Comparison of ENCODE assay signal across 15 cellular contexts in genomic region chr15:96381463-96381862, GRCh38. TPM values are rescaled to one million over a fixed set of nuclear protein-coding genes. Genes with fewer than 3 reads are reported as not detected.
DNase-seq lines count a peak whose midpoint lies in the region; ATAC-seq and TF ChIP-seq lines count a peak whose summit lies in the region.
"Had no signal": no experiment of that assay in that cellular context is flagged by ENCODE, and none has a peak within 500 bp of the region (broad histone marks: within the 10 kb centered on the region; RNA-seq: fewer than 3 reads in every experiment).

No MANE protein-coding gene starts in this region.

- H2AFZ ChIP-seq in osteoblast (ENCODE audit: low read length) = peak overlapping the region; percentile 51

- in situ Hi-C loops in astrocyte of the cerebellum (cut with HindIII; ENCODE audit: low sequenced_read_pairs) = no loop called here

- H3K36me3 Mint-ChIP-seq in effector memory CD8-positive, alpha-beta T cell (ENCODE audit: insufficient read depth) = peaks cover 3% of the 10 kb centered on the region
- H3K36me3 Mint-ChIP-seq: IgD-negative memory B cell had no signal

- H3K36me3 ChIP-seq in A673 (ENCODE audit: insufficient read depth, low read length, poor library complexity, severe bottlenecking) = no peaks in the 10 kb centered on the region
- no peaks in the 10 kb centered on the region for H3K36me3 ChIP-seq in osteoblast (ENCODE audit: insufficient read depth, low read length)
- H3K36me3 ChIP-seq: BLaER1 treated with 17β-estradiol and CSF1 and Interleukin-3, amounts not matched to agents 10 nM and 100 nM had no signal

- H3K27me3 ChIP-seq in A673 (replicated peaks; ENCODE audit: insufficient read depth, low read depth, low read length, poor library complexity) (no peaks in the 10 kb centered on the region), osteoblast (ENCODE audit: insufficient read depth, low read length) (no peaks in the 10 kb centered on the region)
- H3K27me3 ChIP-seq: BLaER1 treated with 17β-estradiol and CSF1 and Interleukin-3, amounts not matched to agents 10 nM and 100 nM had no signal

- no peak for ATAC-seq in HG02885 (IDR thresholded peaks at IDR 0.05; ENCODE audit: poor library complexity, unreplicated experiment)
- ATAC-seq in effector memory CD8-positive, alpha-beta T cell (replicated peaks) = no peak

- H3K4me2 ChIP-seq in osteoblast (ENCODE audit: insufficient read depth, low read length) = no peak overlapping the region
- H3K4me2 ChIP-seq: BLaER1 treated with 17β-estradiol and CSF1 and Interleukin-3, amounts not matched to agents 10 nM and 100 nM had no signal

- no peaks in the 10 kb centered on the region for H4K20me1 ChIP-seq in osteoblast (ENCODE audit: insufficient read depth, low read length)
- H4K20me1 ChIP-seq: BLaER1 treated with 17β-estradiol and CSF1 and Interleukin-3, amounts not matched to agents 10 nM and 100 nM had no signal

- no peak overlapping the region for H3K4me3 ChIP-seq in A673 (ENCODE audit: low read depth, low read length, poor library complexity, severe bottlenecking)
- H3K4me3 ChIP-seq in astrocyte of the cerebellum (ENCODE audit: low read depth, low read length) = no peak overlapping the region
- no peak overlapping the region for H3K4me3 ChIP-seq in osteoblast (ENCODE audit: insufficient read depth, low read length)
- H3K4me3 ChIP-seq: BLaER1 treated with 17β-estradiol and CSF1 and Interleukin-3, amounts not matched to agents 10 nM and 100 nM had no signal

- H3K27ac ChIP-seq in A673 (ENCODE audit: low read depth, low read length, poor library complexity, severe bottlenecking) (no peak overlapping the region), osteoblast (ENCODE audit: low read depth, low read length) (no peak overlapping the region)
- H3K27ac ChIP-seq: BLaER1 treated with 17β-estradiol and CSF1 and Interleukin-3, amounts not matched to agents 10 nM and 100 nM had no signal

- DNase-seq in A673 (ENCODE audit: low spot score) = peak; percentile 79
- DNase-seq in astrocyte of the cerebellum (ENCODE audit: low read depth) = peak; percentile 34
- DNase-seq in kidney glomerular epithelial cell (lab: John Stamatoyannopoulos, UW) = peak; percentile 10
- DNase-seq in osteoblast (ENCODE audit: insufficient read length, low spot score, missing footprints) = no peak
- no peak for DNase-seq in cortex of kidney (lab: John Stamatoyannopoulos, UW)
- DNase-seq in T-helper 2 cell = no peak
- DNase-seq in effector memory CD8-positive, alpha-beta T cell = no peak
- DNase-seq: DMS53, NCI-H1417, NCI-H187 treated with DMSO at 0.1 percent for 48 hours, NCI-H69, RPMI8226 had no signal

- H3K9me3 ChIP-seq in A673 (ENCODE audit: low read depth, low read length, poor library complexity, severe bottlenecking) (peaks cover 4% of the 10 kb centered on the region), osteoblast (ENCODE audit: low read depth, low read length) (no peaks in the 10 kb centered on the region)

- CTCF ChIA-PET in A673 (lab: Charles Lee) = interaction anchor here (0.5 to 0.6 kb wide), 2 partner anchors 185 to 512 kb away, joined by 4 to 9 read pairs; no protein-coding TSS in a partner anchor

- BruUV-seq in A673 (replicated peaks; lab: Mats Ljungman, UMichigan) = no TSS peak

- TF ChIP-seq CTCF in A673 (conservative IDR thresholded peaks at IDR 0.05; ENCODE audit: low read depth, low read length) = no peak
- TF ChIP-seq CTCF in astrocyte of the cerebellum (IDR thresholded peaks at IDR 0.05; ENCODE audit: low read depth, low read length, missing control alignments) = no peak
- no peak for TF ChIP-seq CTCF in osteoblast (IDR thresholded peaks at IDR 0.05; ENCODE audit: extremely low read depth, low read depth, low read length)

- peaks cover 0 to 3% of the 10 kb centered on the region in 2 donors for H3K9me3 Mint-ChIP-seq in effector memory CD8-positive, alpha-beta T cell

- no peaks in the 10 kb centered on the region for H3K79me2 ChIP-seq in osteoblast (ENCODE audit: insufficient read depth, low read length)

- no peaks in the 10 kb centered on the region for H3K4me1 Mint-ChIP-seq in effector memory CD8-positive, alpha-beta T cell (ENCODE audit: low read depth in 2 of 2)
- H3K4me1 Mint-ChIP-seq: IgD-negative memory B cell had no signal

- H3K4me1 ChIP-seq in A673 (ENCODE audit: insufficient read depth, low read length, poor library complexity, severe bottlenecking) (peaks cover 7% of the 10 kb centered on the region), osteoblast (ENCODE audit: insufficient read depth, low read length) (no peaks in the 10 kb centered on the region)

- intact Hi-C loops in A673 (cut with micrococcal nuclease; ENCODE audit: unreplicated experiment) = no loop called here

- peaks cover 0 to 11% of the 10 kb centered on the region in 2 donors for H3K27me3 Mint-ChIP-seq in effector memory CD8-positive, alpha-beta T cell
- H3K27me3 Mint-ChIP-seq: IgD-negative memory B cell had no signal

- POLR2A ChIA-PET in A673 (lab: Charles Lee; ENCODE audit: low non-redundant PET) = no interaction called here

- no peak overlapping the region for H3K4me3 Mint-ChIP-seq in effector memory CD8-positive, alpha-beta T cell

- H3K27ac Mint-ChIP-seq in effector memory CD8-positive, alpha-beta T cell = no peak overlapping the region
- H3K27ac Mint-ChIP-seq: IgD-negative memory B cell had no signal

RNA-seq across cellular contexts. Expression of gene NR2F2, which starts 51.0 kb away (rescaled TPM):
- total RNA-seq in A673 (2021) (106 and 138 TPM in 2 replicates), osteoblast (13.0 and 14.5 TPM in 2 replicates)

Comparison
In these comparisons a context has a peak if more than half of its experiments do, and no peak if none do; other contexts are left out.
1. DNase-seq: peak in A673 (single experiment), astrocyte of the cerebellum (single experiment) and kidney glomerular epithelial cell (single experiment); none in osteoblast (single experiment), cortex of kidney (single experiment), T-helper 2 cell (0 of 5) and effector memory CD8-positive, alpha-beta T cell (0 of 3).